ENCODE assay signal across 8 cellular contexts in genomic region chr17:27807567-27808470, GRCh38. TPM values are rescaled to one million over a fixed set of nuclear protein-coding genes. Genes with fewer than 3 reads are reported as not detected.
A peak's percentile ranks its signal among the peaks of the same experiment; 100 is the strongest.
DNase-seq lines count a peak whose midpoint lies in the region; ATAC-seq, FAIRE-seq and TF ChIP-seq lines count a peak whose summit lies in the region.

No MANE protein-coding gene starts in this region.

- no peak overlapping the region for H3K4me3 ChIP-seq in testis

- TF ChIP-seq POLR2A in GM12892 (IDR thresholded peaks at IDR 0.05; ENCODE audit: low read depth, low read length) (peak; percentile 82), testis (IDR thresholded peaks at IDR 0.05) (no peak)

- no peak for TF ChIP-seq CTCF in testis (IDR thresholded peaks at IDR 0.05)

- ATAC-seq in GM21619 (IDR thresholded peaks at IDR 0.05; ENCODE audit: unreplicated experiment) (peak; percentile 60), left lobe of liver (peak; percentile 67)

- peak; percentile 98 for FAIRE-seq in GM12892 (lab: Jason Lieb, UNC)

- no peaks in the 10 kb centered on the region for H3K27me3 ChIP-seq in testis

- H3K4me1 ChIP-seq in testis = no peaks in the 10 kb centered on the region

- intact Hi-C loops in testis (cut with DNase I; ENCODE audit: low total_unique reads) = no loop called here

- 62 to 87% methylated on average over 11 to 17 of the region's 17 CpGs for WGBS in testis, 2 donors

- no peaks in the 10 kb centered on the region for H3K9me3 ChIP-seq in testis

- no peak overlapping the region for H3K27ac ChIP-seq in testis

- DNase-seq in GM12892 (ENCODE audit: insufficient read length) (peak; percentile 56), NCI-H1436 (lab: John Stamatoyannopoulos, UW) (peak; percentile 79), activated T-cell treated with anti-CD3 and anti-CD28 coated beads for 4 hours (peak; percentile 36), left lobe of liver (ENCODE audit: low spot score) (no peak), testis (peak; percentile 40), NCI-H82 treated with DMSO at 0.1 percent for 48 hours (lab: John Stamatoyannopoulos, UW; ENCODE audit: unreplicated experiment) (no peak), T1000 (lab: John Stamatoyannopoulos, UW) (no peak)

- H3K36me3 ChIP-seq in testis (ENCODE audit: low read depth, missing control alignments) = no peaks in the 10 kb centered on the region

RNA-seq across cellular contexts. Expression of gene NOS2, which starts 7.5 kb away (rescaled TPM):
- not detected for polyA plus RNA-seq in GM12892 (2012; ENCODE audit: missing spikeins)
- total RNA-seq in left lobe of liver = not detected
- 1 to 10 TPM in 1 of 2 donors, under 1 TPM in 1; 0.87 to 1.4 TPM for total RNA-seq in testis
- polyA plus RNA-seq in testis (ENCODE audit: insufficient read depth, low read depth, low replicate concordance) = 0.53 TPM

Comparison
In these comparisons a context has a peak if more than half of its experiments do, and no peak if none do; other contexts are left out.
1. DNase-seq: peak in GM12892 (single experiment), NCI-H1436 (single experiment), activated T-cell treated with anti-CD3 and anti-CD28 coated beads for 4 hours (single experiment) and testis (single experiment); none in left lobe of liver (single experiment), NCI-H82 treated with DMSO at 0.1 percent for 48 hours (single experiment) and T1000 (single experiment).